Comparison of ENCODE assay signal across 8 cellular contexts in genomic region chr2:156334496-156335478, GRCh38. TPM values are rescaled to one million over a fixed set of nuclear protein-coding genes. Genes with fewer than 3 reads are reported as not detected.
DNase-seq lines count a peak whose midpoint lies in the region; ATAC-seq and TF ChIP-seq lines count a peak whose summit lies in the region.

No MANE protein-coding gene starts in this region.

- peak; percentile 31 for DNase-seq in NCI-H187 treated with DMSO at 0.1 percent for 48 hours (lab: John Stamatoyannopoulos, UW)
- DNase-seq in NCI-H187 (lab: John Stamatoyannopoulos, UW), result no peak
- peak; percentile 36 to 65 for DNase-seq in NCI-H524 (lab: John Stamatoyannopoulos, UW)
- DNase-seq in activated CD4-positive, alpha-beta T cell treated with anti-CD3 and anti-CD28 coated beads, Interleukin-2, amount 50 U/mL, for 4 hours, result peak; percentile 92 to 93
- DNase-seq in dermis blood vessel endothelial cell, result peak; percentile 90
- peak; percentile 91 to 98 for DNase-seq in lower leg skin (ENCODE audit: low spot score in 2 of 2)
- DNase-seq in stimulated activated CD4-positive, alpha-beta T cell treated with anti-CD3 and anti-CD28 coated beads, Interleukin-4, amount 100 ng/mL, for 4 hours, result peak; percentile 77 to 96

- WGBS in lower leg skin, 2 donors, result 1% methylated on average over 40 of the region's 40 CpGs

- intact Hi-C loops in lower leg skin (cut with DNase I; ENCODE audit: low total_unique reads), result no loop called here

- H3K4me3 ChIP-seq in lower leg skin (ENCODE audit: low read depth, poor library complexity, severe bottlenecking), result peak overlapping the region; percentile 83

- ATAC-seq in HG03097 (IDR thresholded peaks at IDR 0.05; ENCODE audit: low FRiP score, unreplicated experiment), result peak; percentile 31

- TF ChIP-seq CTCF in lower leg skin (IDR thresholded peaks at IDR 0.05), result no peak

- TF ChIP-seq POLR2A in lower leg skin (IDR thresholded peaks at IDR 0.05), result peak in 1 of 2 donors; percentile 3

RNA-seq across cellular contexts. Expression of gene NR4A2, which starts 2.3 kb away (rescaled TPM):
- total RNA-seq in dermis blood vessel endothelial cell (0.14 and 0.17 TPM in 2 replicates), lower leg skin (10 to 100 TPM in 1 of 4 donors, 1 to 10 TPM in 3; 1.8 to 11.6 (median 5.2) TPM)

Comparison
In these comparisons a context has a peak if more than half of its experiments do, and no peak if none do; other contexts are left out.
1. DNase-seq: peak in NCI-H187 treated with DMSO at 0.1 percent for 48 hours (single experiment), NCI-H524 (2 of 2), activated CD4-positive, alpha-beta T cell treated with anti-CD3 and anti-CD28 coated beads, Interleukin-2, amount 50 U/mL, for 4 hours (2 of 2), dermis blood vessel endothelial cell (single experiment), lower leg skin (2 of 2) and stimulated activated CD4-positive, alpha-beta T cell treated with anti-CD3 and anti-CD28 coated beads, Interleukin-4, amount 100 ng/mL, for 4 hours (2 of 2); none in NCI-H187 (0 of 2).